Comparison of ENCODE assay signal across 12 cellular contexts in the genomic region with DNA sequence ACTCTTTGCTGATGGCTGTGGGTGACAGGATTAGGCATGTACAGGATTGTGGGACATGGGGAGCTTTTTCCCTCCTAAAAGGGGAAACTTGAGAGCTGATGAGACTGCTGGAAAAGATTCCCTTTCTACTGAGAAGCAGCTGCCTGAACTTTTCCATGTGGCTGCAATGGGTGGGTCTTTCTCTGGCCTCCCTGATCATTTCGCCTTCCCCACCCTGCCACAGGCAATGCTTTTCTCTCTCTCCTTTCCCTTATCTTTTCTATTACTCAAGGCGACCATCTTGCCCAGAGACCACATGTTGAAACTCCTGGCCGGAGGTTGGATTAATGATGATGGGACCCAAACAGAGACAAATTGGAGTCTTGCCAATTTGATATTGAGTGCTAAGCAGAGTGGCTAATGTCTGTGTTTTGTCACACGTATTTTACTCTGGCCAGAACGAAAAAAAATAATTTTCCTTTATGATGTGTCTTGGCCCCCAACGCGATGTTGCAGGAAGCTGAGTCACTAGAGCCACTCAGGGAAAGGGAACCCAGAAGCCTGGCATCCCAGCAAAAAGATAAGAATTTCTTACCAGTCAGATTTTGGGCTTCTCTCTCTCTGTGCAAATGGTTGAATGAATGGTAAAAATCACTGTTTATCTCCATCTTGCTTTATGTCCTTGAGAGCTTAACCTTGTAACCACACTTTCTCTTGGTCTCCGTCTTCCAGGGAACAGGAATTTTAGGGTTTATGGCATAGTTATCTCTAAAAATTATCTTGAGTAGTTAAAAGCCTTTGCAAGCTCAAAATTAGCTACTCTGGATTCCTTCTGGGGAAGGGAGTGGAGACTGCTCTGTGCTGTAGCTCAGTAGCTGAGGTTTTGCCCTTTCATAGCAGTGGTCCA.
"Had no signal": no experiment of that assay in that cellular context is flagged by ENCODE, and none has a peak within 500 bp of the region (broad histone marks: within the 10 kb centered on the region; RNA-seq: fewer than 3 reads in every experiment).

No MANE protein-coding gene starts in this region.

- H3K4me1 ChIP-seq: esophagus squamous epithelium, foreskin keratinocyte had no signal

- H3K4me3 ChIP-seq: esophagus squamous epithelium, lower lobe of right lung, right atrium auricular region had no signal

- H3K27ac Mint-ChIP-seq: T-helper 17 cell had no signal

- H3K36me3 Mint-ChIP-seq: naive B cell had no signal

- ATAC-seq: foreskin keratinocyte, left cardiac atrium, lower lobe of right lung, T-helper 17 cell had no signal

- H3K27ac ChIP-seq: esophagus squamous epithelium, foreskin keratinocyte, lower lobe of right lung, neutrophil, right atrium auricular region had no signal

- H3K27me3 ChIP-seq: foreskin keratinocyte, neutrophil, right atrium auricular region had no signal

- DNase-seq: activated CD4-positive, CD25-positive, alpha-beta regulatory T cell; esophagus squamous epithelium; foreskin keratinocyte; left cardiac atrium; lower lobe of right lung; naive B cell; small intestine; substantia nigra; T-helper 17 cell; trophoblast cell had no signal

- H3K4me3 Mint-ChIP-seq: naive B cell, T-helper 17 cell had no signal

- H3K9me3 ChIP-seq: esophagus squamous epithelium, lower lobe of right lung, neutrophil, right atrium auricular region had no signal

- H3K27me3 Mint-ChIP-seq: naive B cell, T-helper 17 cell had no signal

- H3K36me3 ChIP-seq: esophagus squamous epithelium, lower lobe of right lung, neutrophil, right atrium auricular region had no signal
